Comparison of ENCODE assay signal across 9 cellular contexts in the genomic region with DNA sequence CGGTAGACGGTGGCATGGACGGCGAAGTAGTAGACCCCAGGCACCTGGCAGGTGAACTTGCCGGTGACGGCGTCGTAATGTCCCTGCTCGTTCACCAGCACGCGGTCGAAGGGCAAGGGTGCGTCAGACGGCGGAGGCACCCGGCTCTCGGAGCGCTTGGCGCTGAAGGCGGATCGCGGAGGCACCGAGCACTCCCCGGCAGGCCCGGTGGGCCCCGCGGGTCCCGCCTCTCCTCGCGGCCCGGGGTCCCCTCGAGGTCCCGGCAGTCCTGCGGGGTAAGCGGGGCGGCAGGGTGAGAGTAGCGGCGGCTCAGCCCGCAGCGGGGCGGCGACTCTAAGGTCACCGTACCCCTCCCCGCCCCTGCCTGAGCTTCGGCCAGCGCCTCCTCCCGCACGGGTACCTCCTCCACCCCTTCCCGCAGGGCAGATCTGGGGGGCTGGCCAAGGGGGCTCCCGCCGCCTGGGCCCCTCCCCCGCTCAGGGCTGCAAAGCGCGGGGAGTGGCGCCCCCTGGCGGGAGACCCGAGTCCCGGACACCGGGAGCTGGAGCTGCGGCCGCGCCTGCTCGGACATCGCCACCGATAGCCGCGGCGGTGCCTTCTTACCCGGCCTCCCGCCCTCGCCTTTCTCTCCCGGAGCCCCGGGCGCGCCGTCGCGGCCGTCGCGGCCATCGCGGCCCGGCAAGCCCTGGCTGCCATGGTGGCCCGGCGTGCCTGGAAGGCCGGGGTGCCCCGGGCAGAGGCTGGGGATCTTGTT. TPM values are rescaled to one million over a fixed set of nuclear protein-coding genes. Genes with fewer than 3 reads are reported as not detected.
A peak's percentile ranks its signal among the peaks of the same experiment; 100 is the strongest.
DNase-seq lines count a peak whose midpoint lies in the region; ATAC-seq and TF ChIP-seq lines count a peak whose summit lies in the region.
"Had no signal": no experiment of that assay in that cellular context is flagged by ENCODE, and none has a peak within 500 bp of the region (broad histone marks: within the 10 kb centered on the region; RNA-seq: fewer than 3 reads in every experiment).

No MANE protein-coding gene starts in this region.

- CTCF ChIA-PET in AG04450 (lab: Charles Lee): interaction anchor here (0.6 to 6.4 kb wide), 37 partner anchors 8 to 650 kb away, joined by 3 to 161 read pairs (median 5); partner anchors contain the start of genes CBL, DPAGT1, MCAM and THY1
- CTCF ChIA-PET in activated CD4-positive, alpha-beta memory T cell treated with anti-CD3 and anti-CD28 coated beads for 36 hours (lab: Charles Lee): interaction anchor here (0.6 to 6.5 kb wide), 22 partner anchors 8 to 301 kb away, joined by 3 to 139 read pairs (median 5); partner anchors contain the start of gene USP2

- DNase-seq in AG04450 (ENCODE audit: low read depth, low spot score): no peak
- peak; percentile 48 for DNase-seq in activated CD4-positive, alpha-beta memory T cell treated with anti-CD3 and anti-CD28 coated beads for 36 hours

- H3K27me3 ChIP-seq in AG04450 (ENCODE audit: control insufficient read depth, insufficient read depth, low read length) (peaks cover 15% of the 10 kb centered on the region), muscle layer of colon (ENCODE audit: control insufficient read depth in 1 of 2, insufficient read depth in 2 of 2, low read length in 2 of 2) (peaks cover 0 to 11% of the 10 kb centered on the region in 2 donors)

- H3K4me3 ChIP-seq in AG04450 (ENCODE audit: low read depth, low read length) (peak overlapping the region; percentile 64), muscle layer of colon (ENCODE audit: low read depth in 1 of 2, low read length in 2 of 2) (peak overlapping the region; percentile 22 to 38), urinary bladder (ENCODE audit: low read depth, low read length) (peak overlapping the region; percentile 53)

- ATAC-seq in GM18907 (IDR thresholded peaks at IDR 0.05; ENCODE audit: unreplicated experiment) (peak; percentile 35), esophagus mucosa (peak; percentile 25), HG03196 (IDR thresholded peaks at IDR 0.05; ENCODE audit: unreplicated experiment) (no peak), GM21515 (IDR thresholded peaks at IDR 0.05; ENCODE audit: unreplicated experiment) (no peak)

- H3K9me3 ChIP-seq in AG04450 (ENCODE audit: control insufficient read depth, insufficient read depth, low read length): no peaks in the 10 kb centered on the region; the same call in 1 of the 2 replicates
- no peaks in the 10 kb centered on the region for H3K9me3 ChIP-seq in muscle layer of colon (ENCODE audit: low read length)

- no peak overlapping the region for H3K27ac Mint-ChIP-seq in activated CD4-positive, alpha-beta memory T cell treated with anti-CD3 and anti-CD28 coated beads for 36 hours

- POLR2A ChIA-PET in AG04450 (lab: Yijun Ruan, JAX): interaction anchor here (0.6 to 2.8 kb wide), 3 partner anchors 36 to 135 kb away, joined by 3 to 12 read pairs (median 4); partner anchors contain the start of gene THY1
- POLR2A ChIA-PET in activated CD4-positive, alpha-beta memory T cell treated with anti-CD3 and anti-CD28 coated beads for 36 hours (lab: Charles Lee): no interaction called here

- H3K4me1 Mint-ChIP-seq in activated CD4-positive, alpha-beta memory T cell treated with anti-CD3 and anti-CD28 coated beads for 36 hours (ENCODE audit: low read depth): peaks cover 23% of the 10 kb centered on the region

- H3K36me3 Mint-ChIP-seq in activated CD4-positive, alpha-beta memory T cell treated with anti-CD3 and anti-CD28 coated beads for 36 hours: peaks cover 8% of the 10 kb centered on the region

- intact Hi-C loops in activated CD4-positive, alpha-beta memory T cell treated with anti-CD3 and anti-CD28 coated beads for 36 hours (cut with micrococcal nuclease): loop anchor here (5.0 kb wide), 1 partner anchor 272 kb away; the partner anchor contains the start of gene VPS11

- no peak overlapping the region for H3K9ac ChIP-seq in muscle layer of colon (ENCODE audit: low read length)

- H3K4me3 Mint-ChIP-seq in activated CD4-positive, alpha-beta memory T cell treated with anti-CD3 and anti-CD28 coated beads for 36 hours: no peak overlapping the region

- H3K9me3 Mint-ChIP-seq in activated CD4-positive, alpha-beta memory T cell treated with anti-CD3 and anti-CD28 coated beads for 36 hours: no peaks in the 10 kb centered on the region

- H3K36me3 ChIP-seq in muscle layer of colon (ENCODE audit: insufficient read depth, low read length) (peaks cover 8% of the 10 kb centered on the region), urinary bladder (ENCODE audit: insufficient read depth) (no peaks in the 10 kb centered on the region)

- TF ChIP-seq CTCF in AG04450 (IDR thresholded peaks at IDR 0.05; ENCODE audit: low read depth, low read length): peak; percentile 83

- WGBS in urinary bladder: 3% methylated on average over 87 of the region's 88 CpGs

- H3K27ac ChIP-seq in AG04450 (ENCODE audit: low read depth, low read length): peak overlapping the region; percentile 39
- peak overlapping the region; percentile 27 for H3K27ac ChIP-seq in muscle layer of colon (ENCODE audit: low read depth, low read length)
- H3K27ac ChIP-seq in urinary bladder (ENCODE audit: low read depth): peak overlapping the region; percentile 78

- H3K4me1 ChIP-seq in muscle layer of colon (ENCODE audit: insufficient read depth, low read length): peaks cover 40% of the 10 kb centered on the region
- peaks cover 4% of the 10 kb centered on the region for H3K4me1 ChIP-seq in urinary bladder (ENCODE audit: insufficient read depth)

- peaks cover 31% of the 10 kb centered on the region for H3K27me3 Mint-ChIP-seq in activated CD4-positive, alpha-beta memory T cell treated with anti-CD3 and anti-CD28 coated beads for 36 hours

RNA-seq across cellular contexts. Expression of gene C1QTNF5, which starts 0.9 kb away (rescaled TPM):
- 8.3 and 10.9 TPM in 2 replicates for polyA plus RNA-seq in AG04450 (2011; rRNA removed)
- 4.3 and 4.9 TPM in 2 replicates for polyA minus RNA-seq in AG04450 (2011; rRNA and poly(A)+ RNA removed)
- total RNA-seq in activated CD4-positive, alpha-beta memory T cell treated with anti-CD3 and anti-CD28 coated beads for 36 hours: not detected
- 2.0 TPM for total RNA-seq in esophagus mucosa
- 17.4 TPM for total RNA-seq in urinary bladder
- 46.7 TPM for polyA plus RNA-seq in urinary bladder

RNA-seq across cellular contexts. Expression of gene RNF26, which starts 5.4 kb away (rescaled TPM):
- polyA plus RNA-seq in AG04450 (2011; rRNA removed) (27.1 and 35.3 TPM in 2 replicates), urinary bladder (33.3 TPM)
- 38.4 and 59.5 TPM in 2 replicates for polyA minus RNA-seq in AG04450 (2011; rRNA and poly(A)+ RNA removed)
- total RNA-seq in activated CD4-positive, alpha-beta memory T cell treated with anti-CD3 and anti-CD28 coated beads for 36 hours: 10 to 100 TPM; 33.7 to 35.2 TPM
- total RNA-seq in esophagus mucosa (22.2 TPM), urinary bladder (4.7 TPM)

RNA-seq across cellular contexts. Expression of gene MFRP, which starts 6.7 kb away (rescaled TPM):
- polyA plus RNA-seq in AG04450 (2011; rRNA removed) (not detected in 2 replicates), urinary bladder (0.03 TPM)
- polyA minus RNA-seq in AG04450 (2011; rRNA and poly(A)+ RNA removed): not detected in 2 replicates
- not detected for total RNA-seq in activated CD4-positive, alpha-beta memory T cell treated with anti-CD3 and anti-CD28 coated beads for 36 hours
- total RNA-seq in esophagus mucosa (not detected), urinary bladder (not detected)
- total RNA-seq: renal cortical epithelial cell had no signal

RNA-seq across cellular contexts. Expression of gene MCAM, which starts 22.8 kb away (rescaled TPM):
- polyA plus RNA-seq in AG04450 (2011; rRNA removed): 41.9 and 53.4 TPM in 2 replicates
- 33.6 and 38.8 TPM in 2 replicates for polyA minus RNA-seq in AG04450 (2011; rRNA and poly(A)+ RNA removed)
- 1 to 10 TPM; 6.9 to 8.2 TPM for total RNA-seq in activated CD4-positive, alpha-beta memory T cell treated with anti-CD3 and anti-CD28 coated beads for 36 hours
- total RNA-seq in esophagus mucosa: 25.0 TPM
- total RNA-seq in urinary bladder: 154 TPM
- 451 TPM for polyA plus RNA-seq in urinary bladder

RNA-seq across cellular contexts. Expression of gene USP2, which starts 41.7 kb away (rescaled TPM):
- 0.32 and 0.46 TPM in 2 replicates for polyA plus RNA-seq in AG04450 (2011; rRNA removed)
- polyA minus RNA-seq in AG04450 (2011; rRNA and poly(A)+ RNA removed): 0.35 and 1.0 TPM in 2 replicates
- total RNA-seq in activated CD4-positive, alpha-beta memory T cell treated with anti-CD3 and anti-CD28 coated beads for 36 hours: 1 to 10 TPM; 1.4 to 2.2 TPM
- total RNA-seq in esophagus mucosa: 2.8 TPM
- total RNA-seq in urinary bladder: 1.1 TPM
- polyA plus RNA-seq in urinary bladder: 4.8 TPM

Comparison
In these comparisons a context has a peak if more than half of its experiments do, and no peak if none do; other contexts are left out.
1. H3K27ac ChIP-seq: peak in every context shown above with its lines; median percentile 78 in urinary bladder; 39 in AG04450; 27 in muscle layer of colon.
2. ATAC-seq: peak in GM18907 (single experiment) and esophagus mucosa (single experiment); none in HG03196 (single experiment) and GM21515 (single experiment).
3. Peak in every context shown above with its lines, with median percentiles within 50 percentile points of each other: H3K4me3 ChIP-seq.